16 cellular contexts compared by ENCODE assay signal in the genomic region with DNA sequence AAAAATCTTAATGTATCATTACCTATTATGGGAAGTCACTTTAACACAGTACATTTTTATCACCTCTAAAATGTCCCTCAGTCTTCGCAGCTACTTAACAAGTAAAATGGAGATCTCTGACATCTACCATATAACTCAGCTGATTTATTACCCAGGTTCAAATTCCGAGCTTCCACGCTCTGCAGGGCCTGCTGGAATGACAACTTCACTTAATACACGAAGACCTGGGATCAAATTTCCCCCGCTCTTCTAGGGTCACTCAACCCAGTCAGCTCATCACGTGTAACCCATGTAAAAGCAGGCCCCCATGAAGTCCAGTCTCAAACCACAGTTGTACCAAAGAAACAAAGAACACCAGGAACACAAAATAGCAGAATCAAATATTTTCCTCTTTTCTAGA. TPM values are rescaled to one million over a fixed set of nuclear protein-coding genes. Genes with fewer than 3 reads are reported as not detected.
DNase-seq lines count a peak whose midpoint lies in the region; ATAC-seq and TF ChIP-seq lines count a peak whose summit lies in the region.
"Had no signal": no experiment of that assay in that cellular context is flagged by ENCODE, and none has a peak within 500 bp of the region (broad histone marks: within the 10 kb centered on the region; RNA-seq: fewer than 3 reads in every experiment).

No MANE protein-coding gene starts in this region.

- no peak overlapping the region for H2AFZ ChIP-seq in trophoblast cell (ENCODE audit: insufficient read depth, low read length, poor library complexity)
- H2AFZ ChIP-seq: GM23248 had no signal

- H4K12ac ChIP-seq in trophoblast cell (ENCODE audit: low read depth, low read length): no peak overlapping the region

- H2BK12ac ChIP-seq in trophoblast cell (ENCODE audit: low read length): no peak overlapping the region

- H2BK5ac ChIP-seq in trophoblast cell (ENCODE audit: low read depth, low read length, poor library complexity): no peak overlapping the region

- no peaks in the 10 kb centered on the region for H3K27me3 ChIP-seq in trophoblast cell (ENCODE audit: insufficient read depth, low read length)
- H3K27me3 ChIP-seq: BLaER1 had no signal

- H3K23ac ChIP-seq in trophoblast cell (ENCODE audit: low read length): no peak overlapping the region

- no peak overlapping the region for H4K91ac ChIP-seq in trophoblast cell (ENCODE audit: low read depth, low read length)

- WGBS in trophoblast cell (ENCODE audit: extremely low coverage, insufficient coverage, insufficient read length): no CpG with 5 or more reads among the region's 6 CpGs

- ATAC-seq in HG02870 (IDR thresholded peaks at IDR 0.05; ENCODE audit: unreplicated experiment): no peak

- H3K4me2 ChIP-seq in trophoblast cell (ENCODE audit: low read length): no peak overlapping the region
- H3K4me2 ChIP-seq: BLaER1 had no signal

- peak overlapping the region; percentile 60 for H3K27ac ChIP-seq in VCaP
- peak overlapping the region; percentile 4 for H3K27ac ChIP-seq in trophoblast cell (ENCODE audit: low read depth, low read length)
- H3K27ac ChIP-seq: BLaER1, GM23248 had no signal

- H2AK5ac ChIP-seq in trophoblast cell (ENCODE audit: low read length): no peak overlapping the region

- DNase-seq in NCI-H510A treated with DMSO at 0.1 percent for 48 hours (lab: John Stamatoyannopoulos, UW) (peak; percentile 43), NCI-H510A (lab: John Stamatoyannopoulos, UW) (no peak), trophoblast cell (no peak), EL (no peak), RPMI8226 (no peak)
- DNase-seq: 8988T; AML-193; Caco-2; CD8-positive, alpha-beta memory T cell; DND-41; GF-D8; GM23248; IMR-90 had no signal

- H3K79me2 ChIP-seq in trophoblast cell (ENCODE audit: control insufficient read depth, insufficient read depth, low read length, poor library complexity): no peaks in the 10 kb centered on the region

- H3K9ac ChIP-seq in trophoblast cell (ENCODE audit: low read length): no peak overlapping the region
- H3K9ac ChIP-seq: BLaER1, GM23248 had no signal

- H3K79me1 ChIP-seq in trophoblast cell (ENCODE audit: low read length): no peaks in the 10 kb centered on the region

- no peak overlapping the region for H3K4me3 ChIP-seq in trophoblast cell (ENCODE audit: low read depth, low read length)
- H3K4me3 ChIP-seq: BLaER1, GM23248 had no signal

- H3K14ac ChIP-seq in trophoblast cell (ENCODE audit: low read length): no peak overlapping the region

- no peaks in the 10 kb centered on the region for H3K36me3 ChIP-seq in trophoblast cell (ENCODE audit: control insufficient read depth in 1 of 2, insufficient read depth in 2 of 2, low read length in 2 of 2)
- H3K36me3 ChIP-seq: BLaER1 had no signal

- H3K9me3 ChIP-seq in trophoblast cell (ENCODE audit: insufficient read depth, low read depth, low read length): peaks cover 2% of the 10 kb centered on the region

- H3K4ac ChIP-seq in trophoblast cell (ENCODE audit: low read depth, low read length): no peak overlapping the region

- TF ChIP-seq CTCF in VCaP (conservative IDR thresholded peaks at IDR 0.05): no peak

- H3K18ac ChIP-seq in trophoblast cell (ENCODE audit: low read length): no peak overlapping the region

- H4K8ac ChIP-seq in trophoblast cell (ENCODE audit: low read depth, low read length): no peak overlapping the region

- no peaks in the 10 kb centered on the region for H3K4me1 ChIP-seq in trophoblast cell (ENCODE audit: control insufficient read depth in 1 of 2, insufficient read depth in 2 of 2, low read length in 2 of 2)
- H3K4me1 ChIP-seq: BLaER1, Caco-2 had no signal

- H2BK120ac ChIP-seq in trophoblast cell (ENCODE audit: insufficient read depth, low read length, poor library complexity): no peak overlapping the region

RNA-seq across cellular contexts. Expression of gene ACP3, which starts 44.2 kb away (rescaled TPM):
- polyA plus RNA-seq in trophoblast cell (2013): 20.2 and 23.0 TPM in 2 replicates
- polyA plus RNA-seq: CD8-positive, alpha-beta memory T cell had no signal
